In genomic region chr5:173572431-173573125, GRCh38 we compare ENCODE assay signal across 1 cellular context.
TF ChIP-seq lines count a peak whose summit lies in the region.

No MANE protein-coding gene starts in this region.

TF ChIP-seq in GM12878, 131 proteins besides CTCF, POLR2A, EP300 and RAD21 (continued from another document):
- TF ChIP-seq, protein P1, sequence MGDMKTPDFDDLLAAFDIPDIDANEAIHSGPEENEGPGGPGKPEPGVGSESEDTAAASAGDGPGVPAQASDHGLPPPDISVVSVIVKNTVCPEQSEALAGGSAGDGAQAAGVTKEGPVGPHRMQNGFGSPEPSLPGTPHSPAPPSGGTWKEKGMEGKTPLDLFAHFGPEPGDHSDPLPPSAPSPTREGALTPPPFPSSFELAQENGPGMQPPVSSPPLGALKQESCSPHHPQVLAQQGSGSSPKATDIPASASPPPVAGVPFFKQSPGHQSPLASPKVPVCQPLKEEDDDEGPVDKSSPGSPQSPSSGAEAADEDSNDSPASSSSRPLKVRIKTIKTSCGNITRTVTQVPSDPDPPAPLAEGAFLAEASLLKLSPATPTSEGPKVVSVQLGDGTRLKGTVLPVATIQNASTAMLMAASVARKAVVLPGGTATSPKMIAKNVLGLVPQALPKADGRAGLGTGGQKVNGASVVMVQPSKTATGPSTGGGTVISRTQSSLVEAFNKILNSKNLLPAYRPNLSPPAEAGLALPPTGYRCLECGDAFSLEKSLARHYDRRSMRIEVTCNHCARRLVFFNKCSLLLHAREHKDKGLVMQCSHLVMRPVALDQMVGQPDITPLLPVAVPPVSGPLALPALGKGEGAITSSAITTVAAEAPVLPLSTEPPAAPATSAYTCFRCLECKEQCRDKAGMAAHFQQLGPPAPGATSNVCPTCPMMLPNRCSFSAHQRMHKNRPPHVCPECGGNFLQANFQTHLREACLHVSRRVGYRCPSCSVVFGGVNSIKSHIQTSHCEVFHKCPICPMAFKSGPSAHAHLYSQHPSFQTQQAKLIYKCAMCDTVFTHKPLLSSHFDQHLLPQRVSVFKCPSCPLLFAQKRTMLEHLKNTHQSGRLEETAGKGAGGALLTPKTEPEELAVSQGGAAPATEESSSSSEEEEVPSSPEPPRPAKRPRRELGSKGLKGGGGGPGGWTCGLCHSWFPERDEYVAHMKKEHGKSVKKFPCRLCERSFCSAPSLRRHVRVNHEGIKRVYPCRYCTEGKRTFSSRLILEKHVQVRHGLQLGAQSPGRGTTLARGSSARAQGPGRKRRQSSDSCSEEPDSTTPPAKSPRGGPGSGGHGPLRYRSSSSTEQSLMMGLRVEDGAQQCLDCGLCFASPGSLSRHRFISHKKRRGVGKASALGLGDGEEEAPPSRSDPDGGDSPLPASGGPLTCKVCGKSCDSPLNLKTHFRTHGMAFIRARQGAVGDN (IDR thresholded peaks at IDR 0.05): no peak
- TF ChIP-seq, protein P2, sequence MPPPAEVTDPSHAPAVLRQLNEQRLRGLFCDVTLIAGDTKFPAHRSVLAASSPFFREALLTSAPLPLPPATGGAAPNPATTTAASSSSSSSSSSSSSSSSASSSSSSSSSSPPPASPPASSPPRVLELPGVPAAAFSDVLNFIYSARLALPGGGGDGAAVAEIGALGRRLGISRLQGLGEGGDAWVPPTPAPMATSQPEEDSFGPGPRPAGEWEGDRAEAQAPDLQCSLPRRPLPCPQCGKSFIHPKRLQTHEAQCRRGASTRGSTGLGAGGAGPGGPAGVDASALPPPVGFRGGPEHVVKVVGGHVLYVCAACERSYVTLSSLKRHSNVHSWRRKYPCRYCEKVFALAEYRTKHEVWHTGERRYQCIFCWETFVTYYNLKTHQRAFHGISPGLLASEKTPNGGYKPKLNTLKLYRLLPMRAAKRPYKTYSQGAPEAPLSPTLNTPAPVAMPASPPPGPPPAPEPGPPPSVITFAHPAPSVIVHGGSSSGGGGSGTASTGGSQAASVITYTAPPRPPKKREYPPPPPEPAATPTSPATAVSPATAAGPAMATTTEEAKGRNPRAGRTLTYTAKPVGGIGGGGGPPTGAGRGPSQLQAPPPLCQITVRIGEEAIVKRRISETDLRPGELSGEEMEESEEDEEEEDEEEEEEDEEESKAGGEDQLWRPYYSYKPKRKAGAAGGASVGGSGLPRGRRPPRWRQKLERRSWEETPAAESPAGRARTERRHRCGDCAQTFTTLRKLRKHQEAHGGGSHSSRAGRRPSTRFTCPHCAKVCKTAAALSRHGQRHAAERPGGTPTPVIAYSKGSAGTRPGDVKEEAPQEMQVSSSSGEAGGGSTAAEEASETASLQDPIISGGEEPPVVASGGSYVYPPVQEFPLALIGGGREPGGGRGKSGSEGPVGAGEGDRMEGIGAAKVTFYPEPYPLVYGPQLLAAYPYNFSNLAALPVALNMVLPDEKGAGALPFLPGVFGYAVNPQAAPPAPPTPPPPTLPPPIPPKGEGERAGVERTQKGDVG (CRISPR knock-in tag; IDR thresholded peaks at IDR 0.05): no peak
- TF ChIP-seq ETV6 (conservative IDR thresholded peaks at IDR 0.05 in 1 of 2, IDR thresholded peaks at IDR 0.05 in 1 of 2; ENCODE audit: borderline replicate concordance in 1 of 2, low read depth in 1 of 2): no peak
- TF ChIP-seq RBBP5 (conservative IDR thresholded peaks at IDR 0.05): no peak
- TF ChIP-seq NKRF (conservative IDR thresholded peaks at IDR 0.05): no peak
- TF ChIP-seq TAF1 (IDR thresholded peaks at IDR 0.05; ENCODE audit: borderline replicate concordance, low read depth, low read length): no peak
- TF ChIP-seq MTA2 (IDR thresholded peaks at IDR 0.05; ENCODE audit: low read depth): no peak
- TF ChIP-seq, protein P3, sequence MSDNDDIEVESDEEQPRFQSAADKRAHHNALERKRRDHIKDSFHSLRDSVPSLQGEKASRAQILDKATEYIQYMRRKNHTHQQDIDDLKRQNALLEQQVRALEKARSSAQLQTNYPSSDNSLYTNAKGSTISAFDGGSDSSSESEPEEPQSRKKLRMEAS (IDR thresholded peaks at IDR 0.05; ENCODE audit: low read depth, low read length): no peak
- TF ChIP-seq ZNF384 (IDR thresholded peaks at IDR 0.05; ENCODE audit: borderline replicate concordance, low read depth, low read length): no peak
- no peak for TF ChIP-seq BCL11A (IDR thresholded peaks at IDR 0.05; ENCODE audit: low read depth, low read length)
- TF ChIP-seq BMI1 (IDR thresholded peaks at IDR 0.05; ENCODE audit: borderline replicate concordance): no peak
- TF ChIP-seq SP1 (IDR thresholded peaks at IDR 0.05; ENCODE audit: low read depth, low read length): no peak
- no peak for TF ChIP-seq MYB (IDR thresholded peaks at IDR 0.05; ENCODE audit: borderline replicate concordance, low read depth, low read length)
- TF ChIP-seq ATF7 (IDR thresholded peaks at IDR 0.05; ENCODE audit: low read depth): no peak
- no peak for TF ChIP-seq CBFB (IDR thresholded peaks at IDR 0.05; ENCODE audit: low read depth)
- TF ChIP-seq SMAD5 (IDR thresholded peaks at IDR 0.05; ENCODE audit: low read depth): no peak
- no peak for TF ChIP-seq ZNF217 (IDR thresholded peaks at IDR 0.05)
